Comparison of ENCODE assay signal across 8 cellular contexts in the genomic region with DNA sequence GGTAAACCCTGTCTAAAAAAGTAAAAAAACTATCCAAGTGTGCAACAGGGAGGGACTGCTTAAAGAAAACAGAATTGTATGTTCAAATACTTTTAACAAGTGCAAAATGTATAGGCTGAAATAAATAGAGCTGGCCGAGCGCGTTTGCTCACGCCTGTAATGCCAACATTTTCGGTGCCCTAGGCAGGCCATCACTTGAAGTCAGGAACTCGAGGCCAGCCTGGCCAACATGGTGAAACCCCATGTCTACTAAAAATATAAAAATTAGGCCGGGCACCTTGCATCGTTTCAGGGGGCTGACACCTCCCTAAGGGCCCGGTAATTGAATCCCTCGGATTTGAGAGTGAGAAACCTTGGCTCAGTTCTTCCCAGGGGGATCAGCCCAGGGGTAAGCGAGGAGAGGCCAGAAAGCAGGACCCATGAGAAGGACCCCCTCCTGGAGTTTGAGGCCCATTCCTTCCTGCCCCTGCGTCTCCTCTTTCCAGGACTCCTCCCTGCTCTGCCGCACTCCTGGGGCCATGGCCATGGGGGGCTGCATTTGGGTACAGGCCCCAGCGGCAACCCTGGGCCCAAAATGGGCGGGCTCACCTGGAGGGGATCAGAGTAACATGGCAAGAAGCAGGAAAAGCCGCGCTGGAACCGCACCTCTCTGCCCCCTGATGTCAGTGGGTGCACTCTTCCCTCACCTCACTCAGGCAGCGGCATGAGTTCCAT.
DNase-seq lines count a peak whose midpoint lies in the region; ATAC-seq and TF ChIP-seq lines count a peak whose summit lies in the region.

No MANE protein-coding gene starts in this region.

- peak overlapping the region; percentile 85 for H3K4me2 ChIP-seq in skeletal muscle satellite cell (ENCODE audit: low read length)

- H3K9ac ChIP-seq in skeletal muscle satellite cell (ENCODE audit: low read depth, low read length): peak overlapping the region; percentile 99

- peaks cover 5% of the 10 kb centered on the region for H3K36me3 Mint-ChIP-seq in activated B cell treated with CpG ODN at 0.5 μM for 24 hours (ENCODE audit: low read depth)

- H3K9me3 Mint-ChIP-seq in activated B cell treated with CpG ODN at 0.5 μM for 24 hours: no peaks in the 10 kb centered on the region

- in situ Hi-C loops in HAP-1 (cut with MboI; ENCODE audit: low sequenced_read_pairs): no loop called here

- H3K27me3 ChIP-seq in HAP-1 (ENCODE audit: low read depth): no peaks in the 10 kb centered on the region
- no peaks in the 10 kb centered on the region for H3K27me3 ChIP-seq in right cardiac atrium (ENCODE audit: control insufficient read depth, insufficient read depth)
- H3K27me3 ChIP-seq in skeletal muscle satellite cell (ENCODE audit: control insufficient read depth, insufficient read depth, low read length): no peaks in the 10 kb centered on the region

- ATAC-seq in activated B cell treated with CpG ODN at 0.5 μM for 24 hours (ENCODE audit: low read depth) (no peak), right cardiac atrium (no peak)

- peak overlapping the region; percentile 94 for H3K27ac ChIP-seq in right cardiac atrium (ENCODE audit: low read length)

- CTCF ChIA-PET in activated B cell treated with CpG ODN at 0.5 μM for 24 hours (lab: Charles Lee): interaction anchor here (1.2 to 1.7 kb wide), 2 partner anchors 27 to 288 kb away, joined by 3 to 5 read pairs; no protein-coding TSS in a partner anchor

- H3K9me3 ChIP-seq in HAP-1 (no peaks in the 10 kb centered on the region), right cardiac atrium (ENCODE audit: control insufficient read depth, low read length) (no peaks in the 10 kb centered on the region), skeletal muscle satellite cell (replicated peaks; ENCODE audit: low read length) (no peaks in the 10 kb centered on the region)

- no peak for DNase-seq in HAP-1 (ENCODE audit: low spot score in 2 of 2)
- DNase-seq in activated B cell treated with CpG ODN at 0.5 μM for 24 hours: no peak
- DNase-seq in right cardiac atrium: peak in 1 of 3 donors; percentile 50
- DNase-seq in NCI-H774 (lab: John Stamatoyannopoulos, UW): no peak
- DNase-seq in Kasumi-1 (lab: John Stamatoyannopoulos, UW): no peak
- no peak for DNase-seq in NK-92 treated with Interleukin-12 subunit alpha and Interleukin-12 subunit beta, amount 100 ng/mL, for 24 hours (lab: John Stamatoyannopoulos, UW)
- DNase-seq in HPDE6-E6E7 (ENCODE audit: extremely low spot score): no peak

- intact Hi-C loops in activated B cell treated with CpG ODN at 0.5 μM for 24 hours (cut with micrococcal nuclease) (loop anchor here (1.0 to 10.0 kb wide), 4 partner anchors 151 to 863 kb away; a partner anchor contains a TSS), right cardiac atrium (cut with DNase I) (no loop called here)

- POLR2A ChIA-PET in activated B cell treated with CpG ODN at 0.5 μM for 24 hours (lab: Charles Lee): interaction anchor here (0.8 to 2.1 kb wide), 18 partner anchors 8 to 1839 kb away, joined by 3 to 32 read pairs (median 6); a partner anchor contains a TSS

- H3K27ac Mint-ChIP-seq in activated B cell treated with CpG ODN at 0.5 μM for 24 hours: peak overlapping the region; percentile 99

- TF ChIP-seq CTCF in activated B cell treated with CpG ODN at 0.5 μM for 24 hours (IDR thresholded peaks at IDR 0.05): no peak

- H3K4me3 Mint-ChIP-seq in activated B cell treated with CpG ODN at 0.5 μM for 24 hours: peak overlapping the region; percentile 98

- peaks cover 29% of the 10 kb centered on the region for H3K4me1 Mint-ChIP-seq in activated B cell treated with CpG ODN at 0.5 μM for 24 hours

- H3K27me3 Mint-ChIP-seq in activated B cell treated with CpG ODN at 0.5 μM for 24 hours: peaks cover 2% of the 10 kb centered on the region

- H3K4me1 ChIP-seq in HAP-1 (peaks cover 11% of the 10 kb centered on the region), right cardiac atrium (ENCODE audit: control insufficient read depth, insufficient read depth, low read length) (peaks cover 5% of the 10 kb centered on the region), skeletal muscle satellite cell (ENCODE audit: control insufficient read depth, insufficient read depth, low read length) (peaks cover 14% of the 10 kb centered on the region)

- H3K36me3 ChIP-seq in HAP-1 (replicated peaks): peaks cover 8% of the 10 kb centered on the region
- no peaks in the 10 kb centered on the region for H3K36me3 ChIP-seq in skeletal muscle satellite cell (ENCODE audit: insufficient read depth, low read length)

- 62% methylated on average over 19 of the region's 19 CpGs for WGBS in right cardiac atrium

- H3K4me3 ChIP-seq in HAP-1 (peak overlapping the region; percentile 85), right cardiac atrium (ENCODE audit: low read length) (peak overlapping the region; percentile 70), skeletal muscle satellite cell (ENCODE audit: low read length) (peak overlapping the region; percentile 86)
